8 cellular contexts compared by ENCODE assay signal in the genomic region with DNA sequence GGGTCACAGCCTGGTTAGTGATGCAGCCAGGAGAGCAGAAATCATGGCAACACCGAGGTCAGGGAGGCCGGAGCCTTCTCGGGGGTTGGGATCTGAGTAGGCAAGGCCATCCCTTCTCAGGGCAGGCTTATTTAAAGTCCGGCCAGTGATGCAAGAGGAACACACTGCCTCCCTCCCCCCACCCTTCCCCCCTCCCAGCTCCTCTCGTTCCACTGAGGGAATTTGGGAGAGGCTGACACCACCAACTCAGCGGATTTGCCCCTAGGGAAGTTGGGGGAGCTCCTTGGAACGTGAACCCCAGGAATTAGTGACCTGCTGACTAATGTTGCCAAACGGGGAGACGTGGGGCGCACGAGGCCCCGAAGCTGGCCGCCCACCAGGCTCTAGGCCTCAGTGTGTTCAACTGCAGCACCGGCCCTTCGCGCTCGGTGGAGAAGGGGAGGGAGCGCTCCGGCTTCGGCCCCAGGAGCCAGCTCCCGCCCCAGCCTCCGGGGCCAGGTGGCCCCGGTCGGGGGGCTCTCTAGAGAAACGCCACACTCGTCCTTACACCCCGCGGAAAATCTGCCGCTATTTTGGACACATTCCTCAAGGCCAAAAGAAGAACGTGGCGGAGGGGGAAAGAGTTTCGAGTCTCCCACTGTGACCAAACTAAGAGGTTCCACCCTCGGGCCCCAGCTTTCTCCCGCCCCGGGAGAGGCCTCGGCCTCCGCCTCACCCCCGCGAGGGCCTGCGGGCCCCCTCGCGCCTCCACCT. TPM values are rescaled to one million over a fixed set of nuclear protein-coding genes. Genes with fewer than 3 reads are reported as not detected.
DNase-seq lines count a peak whose midpoint lies in the region; ATAC-seq and TF ChIP-seq lines count a peak whose summit lies in the region.

No MANE protein-coding gene starts in this region.

- no peaks in the 10 kb centered on the region for H3K9me3 Mint-ChIP-seq in effector memory CD8-positive, alpha-beta T cell

- peak overlapping the region; percentile 84 to 98 for H3K27ac Mint-ChIP-seq in effector memory CD8-positive, alpha-beta T cell

- peak; percentile 87 for DNase-seq in AG08395 (ENCODE audit: low spot score)
- peak; percentile 40 for DNase-seq in UCSD-AML1 (lab: John Stamatoyannopoulos, UW; ENCODE audit: unreplicated experiment)
- peak in 1 of 3 experiments; percentile 6 for DNase-seq in effector memory CD8-positive, alpha-beta T cell
- peak; percentile 74 for DNase-seq in medulla oblongata (ENCODE audit: extremely low spot score)
- peak; percentile 85 to 89 for DNase-seq in suprapubic skin (ENCODE audit: low spot score in 2 of 2)
- no peak for DNase-seq in NCI-H187 (lab: John Stamatoyannopoulos, UW)

- H3K4me3 Mint-ChIP-seq in effector memory CD8-positive, alpha-beta T cell, result peak overlapping the region; percentile 84

- peaks cover 42% of the 10 kb centered on the region for H3K36me3 Mint-ChIP-seq in effector memory CD8-positive, alpha-beta T cell (ENCODE audit: insufficient read depth)

- no peak for TF ChIP-seq CTCF in suprapubic skin (IDR thresholded peaks at IDR 0.05)

- H3K27me3 ChIP-seq in suprapubic skin, result no peaks in the 10 kb centered on the region

- no peaks in the 10 kb centered on the region for H3K36me3 ChIP-seq in suprapubic skin

- WGBS in suprapubic skin, result 0% methylated on average over 8 of the region's 42 CpGs

- H3K9me3 ChIP-seq in suprapubic skin, result no peaks in the 10 kb centered on the region

- TF ChIP-seq POLR2A in GM18505 (IDR thresholded peaks at IDR 0.05; ENCODE audit: borderline replicate concordance, extremely low read depth, insufficient read depth, insufficient read length) (no peak), suprapubic skin (IDR thresholded peaks at IDR 0.05) (peak in 1 of 2 donors; percentile 14)

- ATAC-seq in GM18505 (IDR thresholded peaks at IDR 0.05; ENCODE audit: unreplicated experiment), result peak; percentile 13
- ATAC-seq in HG03432 (IDR thresholded peaks at IDR 0.05; ENCODE audit: unreplicated experiment), result peak; percentile 18
- no peak for ATAC-seq in effector memory CD8-positive, alpha-beta T cell (replicated peaks)

- TF ChIP-seq EP300 in suprapubic skin (IDR thresholded peaks at IDR 0.05), result no peak

- peak overlapping the region; percentile 100 for H3K27ac ChIP-seq in suprapubic skin

- H3K27me3 Mint-ChIP-seq in effector memory CD8-positive, alpha-beta T cell, result no peaks in the 10 kb centered on the region

- H3K4me1 ChIP-seq in suprapubic skin, result peaks cover 58% of the 10 kb centered on the region

- H3K4me3 ChIP-seq in suprapubic skin, result peak overlapping the region; percentile 83

- H3K4me1 Mint-ChIP-seq in effector memory CD8-positive, alpha-beta T cell (ENCODE audit: low read depth in 2 of 2), result peaks cover 49 to 57% of the 10 kb centered on the region in 2 donors

RNA-seq across cellular contexts. Expression of a gene that starts 1.6 kb away (rescaled TPM):
- total RNA-seq in suprapubic skin, result 100 to 1,000 TPM; 147 to 240 (median 215) TPM

RNA-seq across cellular contexts. Expression of a gene that starts 26.4 kb away (rescaled TPM):
- total RNA-seq in suprapubic skin, result 10 to 100 TPM in 2 of 4 donors, 1 to 10 TPM in 2; 4.7 to 96.5 (median 10.0) TPM

Comparison
In these comparisons a context has a peak if more than half of its experiments do, and no peak if none do; other contexts are left out.
1. DNase-seq: peak in AG08395 (single experiment), UCSD-AML1 (single experiment), medulla oblongata (single experiment) and suprapubic skin (2 of 2); none in NCI-H187 (0 of 2).